ENCODE assay signal across 2 cellular contexts in the genomic region with DNA sequence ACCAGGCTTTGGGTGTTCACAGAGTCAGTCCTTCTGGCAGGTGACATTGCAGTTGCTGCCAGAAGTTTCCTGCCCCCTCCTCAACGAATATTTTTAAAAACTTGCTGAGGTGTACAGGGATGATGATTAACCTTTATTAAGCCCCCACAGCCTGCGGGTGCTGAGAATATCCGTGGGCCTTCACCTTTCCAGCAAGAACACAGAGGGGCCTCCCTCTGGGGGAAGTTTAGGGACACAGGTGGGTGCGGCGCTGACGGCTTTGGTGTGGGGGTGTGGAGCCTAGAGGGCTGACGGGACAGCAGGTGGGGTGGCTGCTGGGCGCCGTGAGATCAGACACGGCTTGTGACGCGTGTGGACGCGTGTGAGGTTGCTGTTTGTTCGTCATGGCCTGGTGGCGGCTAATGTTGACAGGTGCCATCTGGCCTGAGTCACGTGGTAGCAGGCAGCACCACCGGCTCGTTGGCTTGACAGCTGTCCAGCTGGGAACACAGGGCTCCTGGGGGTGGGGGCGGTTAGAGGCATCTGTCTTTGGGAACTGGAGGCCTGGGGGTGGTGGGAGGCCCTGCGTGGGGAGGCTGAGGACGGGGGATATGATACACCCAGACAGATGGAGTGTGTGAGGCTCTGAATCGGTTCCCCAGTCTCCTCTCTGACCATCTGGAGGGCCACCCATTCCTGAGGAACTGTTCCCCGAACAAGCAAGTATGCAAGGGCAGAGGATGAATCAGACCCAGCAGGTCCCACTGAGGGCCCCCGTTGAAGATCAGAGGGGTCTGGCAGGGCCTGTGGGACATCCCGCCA.
TF ChIP-seq lines count a peak whose summit lies in the region.

No MANE protein-coding gene starts in this region.

TF ChIP-seq in SK-N-SH, 30 proteins besides CTCF, POLR2A, EP300 and RAD21 (continued from another document):
- TF ChIP-seq, protein P1, sequence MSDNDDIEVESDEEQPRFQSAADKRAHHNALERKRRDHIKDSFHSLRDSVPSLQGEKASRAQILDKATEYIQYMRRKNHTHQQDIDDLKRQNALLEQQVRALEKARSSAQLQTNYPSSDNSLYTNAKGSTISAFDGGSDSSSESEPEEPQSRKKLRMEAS (IDR thresholded peaks at IDR 0.05; ENCODE audit: low read depth), result no peak
- TF ChIP-seq, protein P2, sequence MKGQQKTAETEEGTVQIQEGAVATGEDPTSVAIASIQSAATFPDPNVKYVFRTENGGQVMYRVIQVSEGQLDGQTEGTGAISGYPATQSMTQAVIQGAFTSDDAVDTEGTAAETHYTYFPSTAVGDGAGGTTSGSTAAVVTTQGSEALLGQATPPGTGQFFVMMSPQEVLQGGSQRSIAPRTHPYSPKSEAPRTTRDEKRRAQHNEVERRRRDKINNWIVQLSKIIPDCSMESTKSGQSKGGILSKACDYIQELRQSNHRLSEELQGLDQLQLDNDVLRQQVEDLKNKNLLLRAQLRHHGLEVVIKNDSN (IDR thresholded peaks at IDR 0.05; ENCODE audit: borderline replicate concordance, low read depth), result peak; percentile 23; the same call in 1 of the 2 replicates

TF ChIP-seq in SK-N-SH treated with all-trans-retinoic acid at 6 μM for 48 hours, 23 proteins besides CTCF, POLR2A, EP300 and RAD21 (continued from another document):
- TF ChIP-seq, protein P3, sequence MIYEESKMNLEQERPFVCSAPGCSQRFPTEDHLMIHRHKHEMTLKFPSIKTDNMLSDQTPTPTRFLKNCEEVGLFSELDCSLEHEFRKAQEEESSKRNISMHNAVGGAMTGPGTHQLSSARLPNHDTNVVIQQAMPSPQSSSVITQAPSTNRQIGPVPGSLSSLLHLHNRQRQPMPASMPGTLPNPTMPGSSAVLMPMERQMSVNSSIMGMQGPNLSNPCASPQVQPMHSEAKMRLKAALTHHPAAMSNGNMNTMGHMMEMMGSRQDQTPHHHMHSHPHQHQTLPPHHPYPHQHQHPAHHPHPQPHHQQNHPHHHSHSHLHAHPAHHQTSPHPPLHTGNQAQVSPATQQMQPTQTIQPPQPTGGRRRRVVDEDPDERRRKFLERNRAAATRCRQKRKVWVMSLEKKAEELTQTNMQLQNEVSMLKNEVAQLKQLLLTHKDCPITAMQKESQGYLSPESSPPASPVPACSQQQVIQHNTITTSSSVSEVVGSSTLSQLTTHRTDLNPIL (CRISPR knock-in tag; IDR thresholded peaks at IDR 0.05; ENCODE audit: low read depth), result no peak
- TF ChIP-seq RARB (CRISPR knock-in tag; IDR thresholded peaks at IDR 0.05) (no peak), BACH2 (CRISPR knock-in tag; IDR thresholded peaks at IDR 0.05; ENCODE audit: borderline replicate concordance) (no peak)
